3 cellular contexts compared by ENCODE assay signal in the genomic region with DNA sequence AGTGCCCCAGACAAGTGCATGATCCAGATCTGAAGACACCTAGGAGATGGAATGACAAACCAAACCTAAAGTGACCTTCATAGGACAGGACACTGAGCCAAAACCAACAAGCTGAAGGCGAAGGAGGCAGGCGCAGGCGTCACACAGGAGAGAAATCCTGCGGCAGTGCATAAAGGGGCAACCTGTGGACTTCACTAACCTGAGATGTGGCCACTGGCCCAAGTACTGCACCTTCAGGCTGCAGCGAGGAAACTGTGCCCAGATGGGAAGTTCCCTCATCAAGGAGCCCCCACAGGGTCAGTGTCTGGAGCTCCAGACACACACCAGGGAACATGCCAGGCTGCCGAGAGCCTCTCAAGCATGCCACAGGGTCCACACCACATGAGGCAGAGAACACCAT.
TF ChIP-seq lines count a peak whose summit lies in the region.

No MANE protein-coding gene starts in this region.

TF ChIP-seq in liver, 16 proteins besides CTCF, POLR2A, EP300 and RAD21:
- no peak for TF ChIP-seq GABPA (IDR thresholded peaks at IDR 0.05 in 1 of 2, conservative IDR thresholded peaks at IDR 0.05 in 1 of 2)
- no peak for TF ChIP-seq HNF4G (IDR thresholded peaks at IDR 0.05)
- no peak for TF ChIP-seq MAX (IDR thresholded peaks at IDR 0.05)
- TF ChIP-seq, protein P1, sequence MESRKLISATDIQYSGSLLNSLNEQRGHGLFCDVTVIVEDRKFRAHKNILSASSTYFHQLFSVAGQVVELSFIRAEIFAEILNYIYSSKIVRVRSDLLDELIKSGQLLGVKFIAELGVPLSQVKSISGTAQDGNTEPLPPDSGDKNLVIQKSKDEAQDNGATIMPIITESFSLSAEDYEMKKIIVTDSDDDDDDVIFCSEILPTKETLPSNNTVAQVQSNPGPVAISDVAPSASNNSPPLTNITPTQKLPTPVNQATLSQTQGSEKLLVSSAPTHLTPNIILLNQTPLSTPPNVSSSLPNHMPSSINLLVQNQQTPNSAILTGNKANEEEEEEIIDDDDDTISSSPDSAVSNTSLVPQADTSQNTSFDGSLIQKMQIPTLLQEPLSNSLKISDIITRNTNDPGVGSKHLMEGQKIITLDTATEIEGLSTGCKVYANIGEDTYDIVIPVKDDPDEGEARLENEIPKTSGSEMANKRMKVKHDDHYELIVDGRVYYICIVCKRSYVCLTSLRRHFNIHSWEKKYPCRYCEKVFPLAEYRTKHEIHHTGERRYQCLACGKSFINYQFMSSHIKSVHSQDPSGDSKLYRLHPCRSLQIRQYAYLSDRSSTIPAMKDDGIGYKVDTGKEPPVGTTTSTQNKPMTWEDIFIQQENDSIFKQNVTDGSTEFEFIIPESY (IDR thresholded peaks at IDR 0.05), result no peak
- TF ChIP-seq FOXA1 (IDR thresholded peaks at IDR 0.05), result no peak
- no peak for TF ChIP-seq RXRA (IDR thresholded peaks at IDR 0.05)
- no peak for TF ChIP-seq FOXA2 (IDR thresholded peaks at IDR 0.05)
- no peak for TF ChIP-seq HNF4A (conservative IDR thresholded peaks at IDR 0.05)
- TF ChIP-seq, protein P2, sequence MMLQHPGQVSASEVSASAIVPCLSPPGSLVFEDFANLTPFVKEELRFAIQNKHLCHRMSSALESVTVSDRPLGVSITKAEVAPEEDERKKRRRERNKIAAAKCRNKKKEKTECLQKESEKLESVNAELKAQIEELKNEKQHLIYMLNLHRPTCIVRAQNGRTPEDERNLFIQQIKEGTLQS (IDR thresholded peaks at IDR 0.05), result no peak
- TF ChIP-seq SP1 (IDR thresholded peaks at IDR 0.05), result no peak
- no peak for TF ChIP-seq TAF1 (conservative IDR thresholded peaks at IDR 0.05)
- TF ChIP-seq YY1 (IDR thresholded peaks at IDR 0.05), result no peak
- no peak for TF ChIP-seq NR2F2 (IDR thresholded peaks at IDR 0.05)
- no peak for TF ChIP-seq JUND (IDR thresholded peaks at IDR 0.05)
- no peak for TF ChIP-seq REST (IDR thresholded peaks at IDR 0.05)
- TF ChIP-seq EGR1 (IDR thresholded peaks at IDR 0.05; ENCODE audit: low read depth in 2 of 2), result no peak
TF ChIP-seq in liver: peak in this region for 0.

TF ChIP-seq in HepG2, 621 proteins besides CTCF, POLR2A, EP300 and RAD21:
- TF ChIP-seq ZNF510 (CRISPR knock-in tag; IDR thresholded peaks at IDR 0.05; ENCODE audit: low read depth) (no peak), TBX2 (CRISPR knock-in tag; IDR thresholded peaks at IDR 0.05; ENCODE audit: borderline replicate concordance) (no peak)

TF ChIP-seq in HEK293T, 16 proteins besides CTCF, POLR2A, EP300 and RAD21:
- no peak for TF ChIP-seq FOXM1 (IDR thresholded peaks at IDR 0.05; ENCODE audit: borderline replicate concordance)
- TF ChIP-seq ZNF384 (IDR thresholded peaks at IDR 0.05), result no peak
- no peak for TF ChIP-seq BHLHE40 (IDR thresholded peaks at IDR 0.05; ENCODE audit: borderline replicate concordance)
- TF ChIP-seq TARDBP (IDR thresholded peaks at IDR 0.05), result no peak
- TF ChIP-seq SP1 (IDR thresholded peaks at IDR 0.05), result no peak
- no peak for TF ChIP-seq CTBP1 (IDR thresholded peaks at IDR 0.05; ENCODE audit: borderline replicate concordance)
- TF ChIP-seq SUZ12 (IDR thresholded peaks at IDR 0.05), result no peak
- no peak for TF ChIP-seq FOXA1 (IDR thresholded peaks at IDR 0.05)
- TF ChIP-seq HDGF (IDR thresholded peaks at IDR 0.05; ENCODE audit: borderline replicate concordance), result no peak
- TF ChIP-seq LEF1 (IDR thresholded peaks at IDR 0.05; ENCODE audit: borderline replicate concordance), result no peak
- TF ChIP-seq PKNOX1 (IDR thresholded peaks at IDR 0.05), result no peak
- TF ChIP-seq ARNT (IDR thresholded peaks at IDR 0.05), result no peak
- no peak for TF ChIP-seq L3MBTL2 (conservative IDR thresholded peaks at IDR 0.05)
- TF ChIP-seq NFRKB (IDR thresholded peaks at IDR 0.05), result no peak
- no peak for TF ChIP-seq ELF4 (IDR thresholded peaks at IDR 0.05)
- no peak for TF ChIP-seq FOXK2 (IDR thresholded peaks at IDR 0.05)
TF ChIP-seq in HEK293T: peak in this region for 0.
